In genomic region chr10:130110236-130111114, GRCh38 we compare ENCODE assay signal across 1 cellular context.
TF ChIP-seq lines count a peak whose summit lies in the region.

Gene C10orf143, minus strand, starts transcription at chr10:130110830. Its CDS starts 58 bp downstream, at chr10:130110772.

TF ChIP-seq in HepG2, 621 proteins besides CTCF, POLR2A, EP300 and RAD21 (continued from another document and continues in another):
- no peak for TF ChIP-seq ZBTB2 (CRISPR knock-in tag; IDR thresholded peaks at IDR 0.05; ENCODE audit: low read depth)
- 0 out of 2 replicates have a peak, but pooled peaks have one; percentile 60 for TF ChIP-seq MTERF4 (CRISPR knock-in tag; IDR thresholded peaks at IDR 0.05)
- no peak; the same call in 1 of the 2 replicates for TF ChIP-seq MNT (IDR thresholded peaks at IDR 0.05)
- TF ChIP-seq HOXA7 (CRISPR knock-in tag; IDR thresholded peaks at IDR 0.05), result no peak
- TF ChIP-seq ZNF781 (CRISPR knock-in tag; IDR thresholded peaks at IDR 0.05; ENCODE audit: borderline replicate concordance, not compliant biosample characterization), result peak; percentile 92
- TF ChIP-seq ZNF770 (CRISPR knock-in tag; IDR thresholded peaks at IDR 0.05), result peak; percentile 65
- no peak for TF ChIP-seq ATRX (CRISPR knock-in tag; IDR thresholded peaks at IDR 0.05; ENCODE audit: borderline replicate concordance)
- TF ChIP-seq MEF2D (CRISPR knock-in tag; IDR thresholded peaks at IDR 0.05), result no peak
- TF ChIP-seq HOXA9 (CRISPR knock-in tag; IDR thresholded peaks at IDR 0.05; ENCODE audit: borderline replicate concordance), result peak; percentile 69; the same call in 1 of the 2 replicates
- no peak for TF ChIP-seq BRD4 (CRISPR knock-in tag; IDR thresholded peaks at IDR 0.05)
- peak; percentile 40; the same call in 1 of the 2 replicates for TF ChIP-seq IKZF5 (CRISPR knock-in tag; IDR thresholded peaks at IDR 0.05)
- TF ChIP-seq ZNF619 (CRISPR knock-in tag; IDR thresholded peaks at IDR 0.05), result peak; percentile 83
- no peak for TF ChIP-seq NPAS2 (CRISPR knock-in tag; IDR thresholded peaks at IDR 0.05; ENCODE audit: borderline replicate concordance)
- TF ChIP-seq ZNF333 (CRISPR knock-in tag; IDR thresholded peaks at IDR 0.05; ENCODE audit: borderline replicate concordance), result peak; percentile 59; the same call in 1 of the 2 replicates
- no peak for TF ChIP-seq PHF5A (CRISPR knock-in tag; IDR thresholded peaks at IDR 0.05; ENCODE audit: low read depth, unreplicated experiment)
- no peak for TF ChIP-seq NBN (conservative IDR thresholded peaks at IDR 0.05)
- peak; percentile 40 for TF ChIP-seq LBX2 (CRISPR knock-in tag; IDR thresholded peaks at IDR 0.05; ENCODE audit: borderline replicate concordance)
- TF ChIP-seq ZNF143 (CRISPR knock-in tag; IDR thresholded peaks at IDR 0.05), result no peak
- no peak for TF ChIP-seq ZNF678 (CRISPR knock-in tag; IDR thresholded peaks at IDR 0.05)
- no peak; the same call in 1 of the 2 replicates for TF ChIP-seq ELF3 (CRISPR knock-in tag; IDR thresholded peaks at IDR 0.05)
- TF ChIP-seq ZNF512B (CRISPR knock-in tag; IDR thresholded peaks at IDR 0.05; ENCODE audit: borderline replicate concordance), result no peak
- no peak for TF ChIP-seq ZNF609 (CRISPR knock-in tag; IDR thresholded peaks at IDR 0.05; ENCODE audit: borderline replicate concordance)
- TF ChIP-seq SMAD3 (CRISPR knock-in tag; IDR thresholded peaks at IDR 0.05), result peak; percentile 35; the same call in 1 of the 2 replicates
- TF ChIP-seq SRSF1 (optimal IDR thresholded peaks at IDR 0.05; ENCODE audit: low read depth, low read length), result no peak
- TF ChIP-seq TARDBP (CRISPR knock-in tag; IDR thresholded peaks at IDR 0.05), result peak; percentile 61
- TF ChIP-seq NAIF1 (CRISPR knock-in tag; IDR thresholded peaks at IDR 0.05; ENCODE audit: borderline replicate concordance), result no peak; the same call in 1 of the 2 replicates
- TF ChIP-seq ZNF749 (CRISPR knock-in tag; IDR thresholded peaks at IDR 0.05; ENCODE audit: borderline replicate concordance), result peak; percentile 70; the same call in 1 of the 2 replicates
- TF ChIP-seq MLX (CRISPR knock-in tag; IDR thresholded peaks at IDR 0.05), result no peak
- no peak; the same call in 1 of the 2 replicates for TF ChIP-seq ZNF800 (CRISPR knock-in tag; IDR thresholded peaks at IDR 0.05)
- TF ChIP-seq ZNF12 (CRISPR knock-in tag; IDR thresholded peaks at IDR 0.05), result peak; percentile 33; the same call in 1 of the 2 replicates
- TF ChIP-seq PRDM15 (CRISPR knock-in tag; IDR thresholded peaks at IDR 0.05), result peak; percentile 55; the same call in 1 of the 2 replicates
- TF ChIP-seq ZNF652 (CRISPR knock-in tag; IDR thresholded peaks at IDR 0.05; ENCODE audit: borderline replicate concordance, low read depth), result no peak
- TF ChIP-seq KLF15 (CRISPR knock-in tag; IDR thresholded peaks at IDR 0.05; ENCODE audit: borderline replicate concordance), result peak; percentile 22; the same call in 1 of the 2 replicates
